Comparison of ENCODE assay signal across 8 cellular contexts in genomic region chr7:139648941-139649425, GRCh38.
DNase-seq lines count a peak whose midpoint lies in the region; ATAC-seq and TF ChIP-seq lines count a peak whose summit lies in the region.

No MANE protein-coding gene starts in this region.

- no peak for TF ChIP-seq POLR2A in testis (IDR thresholded peaks at IDR 0.05)

- peak; percentile 84 for ATAC-seq in GM18873 (IDR thresholded peaks at IDR 0.05; ENCODE audit: low FRiP score, unreplicated experiment)
- peak; percentile 92 for ATAC-seq in HG02623 (IDR thresholded peaks at IDR 0.05; ENCODE audit: unreplicated experiment)

- H3K4me1 ChIP-seq in left ventricle myocardium inferior: peaks cover 89% of the 10 kb centered on the region
- H3K4me1 ChIP-seq in SJCRH30: peaks cover 15% of the 10 kb centered on the region
- H3K4me1 ChIP-seq in testis: no peaks in the 10 kb centered on the region

- intact Hi-C loops in left ventricle myocardium inferior (cut with micrococcal nuclease) (loop anchor here (5.0 to 10.0 kb wide), 2 partner anchors 128 to 356 kb away; partner anchors contain the start of gene HIPK2), testis (cut with DNase I; ENCODE audit: low total_unique reads) (loop anchor here (5.0 to 10.0 kb wide), 2 partner anchors 126 to 353 kb away; partner anchors contain the start of gene HIPK2)

- H3K36me3 ChIP-seq in left ventricle myocardium inferior: no peaks in the 10 kb centered on the region
- H3K36me3 ChIP-seq in SJCRH30: no peaks in the 10 kb centered on the region
- no peaks in the 10 kb centered on the region for H3K36me3 ChIP-seq in testis (ENCODE audit: low read depth, missing control alignments)

- H3K9me3 ChIP-seq in left ventricle myocardium inferior (replicated peaks): no peaks in the 10 kb centered on the region
- no peaks in the 10 kb centered on the region for H3K9me3 ChIP-seq in SJCRH30 (replicated peaks)
- no peaks in the 10 kb centered on the region for H3K9me3 ChIP-seq in testis

- H3K27me3 ChIP-seq in left ventricle myocardium inferior (ENCODE audit: low read depth) (no peaks in the 10 kb centered on the region), SJCRH30 (no peaks in the 10 kb centered on the region), testis (no peaks in the 10 kb centered on the region)

- H3K4me3 ChIP-seq in left ventricle myocardium inferior: peak overlapping the region; percentile 43
- H3K4me3 ChIP-seq in SJCRH30: no peak overlapping the region
- H3K4me3 ChIP-seq in testis: no peak overlapping the region

- H3K27ac ChIP-seq in left ventricle myocardium inferior (replicated peaks) (peak overlapping the region; percentile 83), temporal lobe (ENCODE audit: low read depth, low read length) (peak overlapping the region; percentile 70), SJCRH30 (no peak overlapping the region), testis (no peak overlapping the region)

- 66 to 75% methylated on average over 14 of the region's 14 CpGs for WGBS in testis, 2 donors

- TF ChIP-seq CTCF in left ventricle myocardium inferior (IDR thresholded peaks at IDR 0.05; ENCODE audit: borderline replicate concordance) (no peak), testis (IDR thresholded peaks at IDR 0.05) (no peak)

- peak; percentile 24 for DNase-seq in NOMO-1 treated with dmso at 0.1 percent for 144 hours (lab: John Stamatoyannopoulos, UW; ENCODE audit: unreplicated experiment)
- peak; percentile 29 for DNase-seq in left ventricle myocardium inferior
- no peak for DNase-seq in SJCRH30
- DNase-seq in effector CD4-positive, alpha-beta T cell: no peak
- no peak for DNase-seq in testis

Comparison
In these comparisons a context has a peak if more than half of its experiments do, and no peak if none do; other contexts are left out.
1. DNase-seq: peak in NOMO-1 treated with dmso at 0.1 percent for 144 hours (single experiment) and left ventricle myocardium inferior (single experiment); none in SJCRH30 (0 of 2), effector CD4-positive, alpha-beta T cell (single experiment) and testis (single experiment).
2. H3K27ac ChIP-seq: peak in left ventricle myocardium inferior (single experiment) and temporal lobe (single experiment); none in SJCRH30 (single experiment) and testis (0 of 2).